19 cellular contexts compared by ENCODE assay signal in the genomic region with DNA sequence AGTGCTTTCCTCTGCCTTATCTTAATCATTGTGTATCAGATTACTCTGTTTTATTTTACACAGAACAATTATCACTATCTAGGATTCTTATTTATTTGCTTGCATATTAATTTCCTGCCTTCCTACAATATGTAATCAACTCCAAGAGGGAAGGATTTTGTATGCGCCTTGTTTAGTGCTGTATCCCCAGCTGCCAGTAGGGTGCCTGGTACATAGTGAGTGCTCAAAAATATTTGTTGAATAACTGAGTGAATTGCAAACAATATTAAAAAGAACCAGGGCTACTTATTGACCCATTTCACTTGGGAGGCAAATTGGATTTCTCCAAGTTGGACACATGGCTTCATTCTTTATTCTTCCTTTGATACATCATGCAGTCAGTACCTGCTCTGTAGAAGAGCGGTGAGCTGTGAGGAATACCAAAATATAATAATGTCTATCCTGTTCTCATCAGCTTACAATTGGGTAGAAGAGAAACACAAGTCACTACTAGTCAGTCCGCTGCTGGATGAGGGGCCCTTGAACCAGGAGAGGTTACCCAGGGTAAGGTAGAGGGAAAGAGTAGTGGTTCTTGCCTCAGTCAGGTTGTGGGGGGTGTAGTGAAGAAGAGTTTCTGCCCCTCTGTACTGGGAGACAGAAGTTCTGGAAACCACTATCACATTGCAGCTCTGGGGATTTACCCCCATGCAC.
DNase-seq lines count a peak whose midpoint lies in the region; ATAC-seq and TF ChIP-seq lines count a peak whose summit lies in the region.
"Had no signal": no experiment of that assay in that cellular context is flagged by ENCODE, and none has a peak within 500 bp of the region (broad histone marks: within the 10 kb centered on the region; RNA-seq: fewer than 3 reads in every experiment).

No MANE protein-coding gene starts in this region.

- no peak overlapping the region for H3K27ac ChIP-seq in neural progenitor cell
- H3K27ac ChIP-seq: adrenal gland, BLaER1, spleen had no signal

- no peaks in the 10 kb centered on the region for H3K36me3 Mint-ChIP-seq in neural progenitor cell
- H3K36me3 Mint-ChIP-seq: natural killer cell treated with Interleukin-12 subunit alpha and Interleukin-12 subunit beta and Interleukin-15 and Interleukin-18, amount 100 ng/mL, for 72 hours had no signal

- peaks cover 2% of the 10 kb centered on the region for H3F3A ChIP-seq in neural progenitor cell (ENCODE audit: low read depth)

- no peak overlapping the region for H3K4me2 ChIP-seq in neural progenitor cell
- H3K4me2 ChIP-seq: BLaER1 had no signal

- H3K9me3 ChIP-seq in neural progenitor cell (ENCODE audit: low read depth), result no peaks in the 10 kb centered on the region
- H3K9me3 ChIP-seq: adrenal gland, BLaER1, MG63, spleen had no signal

- H3K9me3 Mint-ChIP-seq in neural progenitor cell, result peaks cover 2% of the 10 kb centered on the region

- no peaks in the 10 kb centered on the region for H4K20me1 ChIP-seq in neural progenitor cell (ENCODE audit: low read depth)
- H4K20me1 ChIP-seq: BLaER1 had no signal

- TF ChIP-seq CTCF in epithelial cell of proximal tubule (conservative IDR thresholded peaks at IDR 0.05; ENCODE audit: low read depth, low read length) (peak; percentile 14), neural progenitor cell (IDR thresholded peaks at IDR 0.05) (peak; percentile 22)

- H3K27ac Mint-ChIP-seq in neural progenitor cell, result no peak overlapping the region
- H3K27ac Mint-ChIP-seq: IgD-negative memory B cell; natural killer cell treated with Interleukin-12 subunit alpha and Interleukin-12 subunit beta and Interleukin-15 and Interleukin-18, amount 100 ng/mL, for 72 hours had no signal

- DNase-seq in DMS 273 (lab: John Stamatoyannopoulos, UW; ENCODE audit: unreplicated experiment) (peak; percentile 14), DMS 273 treated with DMSO at 0.1 percent for 48 hours (lab: John Stamatoyannopoulos, UW) (no peak), NCI-H82 treated with DMSO at 0.1 percent for 48 hours (lab: John Stamatoyannopoulos, UW; ENCODE audit: unreplicated experiment) (peak; percentile 26), epithelial cell of proximal tubule (ENCODE audit: low read depth) (no peak), neural progenitor cell (ENCODE audit: low spot score) (no peak), CD1c-positive myeloid dendritic cell (ENCODE audit: extremely low spot score) (no peak)
- DNase-seq: 8988T; activated CD4-positive, alpha-beta T cell treated with anti-CD3 and anti-CD28 coated beads, Interleukin-2, amount 50 U/mL, for 1 hour; activated CD8-positive, alpha-beta memory T cell treated with anti-CD3 and anti-CD28 coated beads, Interleukin-2, amount 50 U/mL, for 4 hours; activated effector memory CD4-positive, alpha-beta T cell treated with Interleukin-2 at 50 U/mL for 16 hours; DMS153; spleen had no signal

- no peak overlapping the region for H3K4me3 Mint-ChIP-seq in neural progenitor cell
- H3K4me3 Mint-ChIP-seq: IgD-negative memory B cell; natural killer cell treated with Interleukin-12 subunit alpha and Interleukin-12 subunit beta and Interleukin-15 and Interleukin-18, amount 100 ng/mL, for 72 hours had no signal

- H3K4me3 ChIP-seq in epithelial cell of proximal tubule (ENCODE audit: low read depth, low read length) (no peak overlapping the region), neural progenitor cell (no peak overlapping the region)
- H3K4me3 ChIP-seq: adrenal gland, BLaER1, MG63, spleen had no signal

- H3K79me2 ChIP-seq in neural progenitor cell (ENCODE audit: low read depth), result no peaks in the 10 kb centered on the region

- H3K4me1 Mint-ChIP-seq in neural progenitor cell, result peaks cover 3% of the 10 kb centered on the region

- ATAC-seq in HG02610 (IDR thresholded peaks at IDR 0.05; ENCODE audit: unreplicated experiment), result no peak
- no peak for ATAC-seq in GM18517 (IDR thresholded peaks at IDR 0.05; ENCODE audit: unreplicated experiment)
- ATAC-seq: natural killer cell treated with Interleukin-12 subunit alpha and Interleukin-12 subunit beta and Interleukin-15 and Interleukin-18, amount 100 ng/mL, for 72 hours had no signal

- no peaks in the 10 kb centered on the region for H3K27me3 ChIP-seq in neural progenitor cell
- H3K27me3 ChIP-seq: adrenal gland, BLaER1, MG63, spleen had no signal

- no peak overlapping the region for H2AFZ ChIP-seq in neural progenitor cell (replicated peaks)

- no peaks in the 10 kb centered on the region for H3K36me3 ChIP-seq in neural progenitor cell
- H3K36me3 ChIP-seq: adrenal gland, BLaER1, MG63, spleen had no signal

- H3K9ac ChIP-seq in neural progenitor cell, result no peak overlapping the region
- H3K9ac ChIP-seq: BLaER1 had no signal

- H3K27me3 Mint-ChIP-seq in neural progenitor cell (ENCODE audit: insufficient read depth, low read depth), result no peaks in the 10 kb centered on the region

- peaks cover 6% of the 10 kb centered on the region for H3K4me1 ChIP-seq in neural progenitor cell
- H3K4me1 ChIP-seq: adrenal gland, BLaER1, spleen had no signal

Comparison
In these comparisons a context has a peak if more than half of its experiments do, and no peak if none do; other contexts are left out.
1. DNase-seq: peak in DMS 273 (single experiment) and NCI-H82 treated with DMSO at 0.1 percent for 48 hours (single experiment); none in DMS 273 treated with DMSO at 0.1 percent for 48 hours (single experiment), epithelial cell of proximal tubule (single experiment), neural progenitor cell (single experiment) and CD1c-positive myeloid dendritic cell (single experiment).